26 cellular contexts compared by ENCODE assay signal in genomic region chr6:29502181-29502580, GRCh38. TPM values are rescaled to one million over a fixed set of nuclear protein-coding genes. Genes with fewer than 3 reads are reported as not detected.
"Had no signal": no experiment of that assay in that cellular context is flagged by ENCODE, and none has a peak within 500 bp of the region (broad histone marks: within the 10 kb centered on the region; RNA-seq: fewer than 3 reads in every experiment).

No MANE protein-coding gene starts in this region.

- H3K36me3 ChIP-seq: heart left ventricle, lower lobe of right lung, right lobe of liver, transverse colon, uterus had no signal

- H3K4me3 ChIP-seq: body of pancreas, heart left ventricle, lower lobe of right lung, right lobe of liver, transverse colon, uterus had no signal

- H3K27me3 ChIP-seq: body of pancreas, right lobe of liver, uterus had no signal

- DNase-seq: activated CD4-positive, alpha-beta memory T cell treated with anti-CD3 and anti-CD28 coated beads for 36 hours; activated CD8-positive, alpha-beta memory T cell treated with anti-CD3 and anti-CD28 coated beads, Interleukin-2, amount 10 ng/mL, durations not matched to agents 7 days and 5 days; activated effector memory CD4-positive, alpha-beta T cell treated with anti-CD3 and anti-CD28 coated beads, Interleukin-2, amount 50 U/mL, for 16 hours; activated naive CD4-positive, alpha-beta T cell treated with anti-CD3 and anti-CD28 coated beads, Interleukin-2, amount 50 U/mL, for 16 hours; activated naive CD8-positive, alpha-beta T cell treated with anti-CD3 and anti-CD28 coated beads, Interleukin-2, amount 50 U/mL, for 24 hours; activated T-cell treated with anti-CD3 and anti-CD28 coated beads for 4 hours; body of pancreas; caudate nucleus; effector CD8-positive, alpha-beta T cell; heart left ventricle; lower lobe of right lung; naive thymus-derived CD4-positive, alpha-beta T cell; occipital lobe; right lobe of liver; stimulated activated CD4-positive, alpha-beta T cell treated with anti-CD3 and anti-CD28 coated beads, Interleukin-2, amount 100 ng/mL, for 48 hours; stimulated activated CD8-positive, alpha-beta memory T cell treated with anti-CD3 and anti-CD28 coated beads, Interleukin-4, amount 100 ng/mL, for 48 hours; stimulated activated naive B cell treated with anti-CD40 and anti-IgM and Interleukin-4, amounts not matched to agents 10 μg/mL and 1 μg/mL and 100 μg/mL, for 72 hours; transverse colon; uterus had no signal

- H3K9me3 ChIP-seq: body of pancreas, heart left ventricle, lower lobe of right lung, right lobe of liver, transverse colon, uterus had no signal

- H3K4me1 ChIP-seq: body of pancreas, heart left ventricle, lower lobe of right lung, right lobe of liver, transverse colon, uterus had no signal

- ATAC-seq: activated CD8-positive, alpha-beta memory T cell treated with anti-CD3 and anti-CD28 coated beads, Interleukin-2, amount 10 ng/mL, durations not matched to agents 7 days and 5 days; activated naive CD8-positive, alpha-beta T cell treated with anti-CD3 and anti-CD28 coated beads, Interleukin-2, amount 50 U/mL, for 24 hours; body of pancreas; esophagus mucosa; left lobe of liver; lower lobe of right lung; naive thymus-derived CD4-positive, alpha-beta T cell; right lobe of liver; stimulated activated naive B cell treated with anti-CD40 and anti-IgM and Interleukin-4, amounts not matched to agents 10 μg/mL and 1 μg/mL and 100 μg/mL, for 72 hours; WTC11 had no signal

- H3K27ac ChIP-seq: body of pancreas, heart left ventricle, lower lobe of right lung, right lobe of liver, transverse colon, uterus had no signal

RNA-seq across cellular contexts. Expression of gene MAS1L, which starts 14.4 kb away (rescaled TPM):
- total RNA-seq: activated CD4-positive, alpha-beta memory T cell treated with anti-CD3 and anti-CD28 coated beads for 36 hours; activated CD8-positive, alpha-beta memory T cell treated with anti-CD3 and anti-CD28 coated beads, Interleukin-2, amount 10 ng/mL, durations not matched to agents 7 days and 5 days; body of pancreas; dermis blood vessel endothelial cell; esophagus mucosa; heart left ventricle; kidney epithelial cell; left lobe of liver; naive thymus-derived CD4-positive, alpha-beta T cell; neural crest cell; occipital lobe; right lobe of liver; temporal lobe; transverse colon; WTC11 had no signal
- polyA plus RNA-seq: heart left ventricle; naive thymus-derived CD4-positive, alpha-beta T cell had no signal

RNA-seq across cellular contexts. Expression of gene OR2H1, which starts 45.2 kb away (rescaled TPM):
- total RNA-seq: activated CD4-positive, alpha-beta memory T cell treated with anti-CD3 and anti-CD28 coated beads for 36 hours; activated CD8-positive, alpha-beta memory T cell treated with anti-CD3 and anti-CD28 coated beads, Interleukin-2, amount 10 ng/mL, durations not matched to agents 7 days and 5 days; body of pancreas; dermis blood vessel endothelial cell; esophagus mucosa; heart left ventricle; kidney epithelial cell; left lobe of liver; lower lobe of right lung; naive thymus-derived CD4-positive, alpha-beta T cell; neural crest cell; occipital lobe; right lobe of liver; temporal lobe; transverse colon; uterus; WTC11 had no signal
- polyA plus RNA-seq: heart left ventricle; naive thymus-derived CD4-positive, alpha-beta T cell had no signal

RNA-seq across cellular contexts. Expression of gene OR11A1, which starts 45.3 kb away (rescaled TPM):
- total RNA-seq: activated CD4-positive, alpha-beta memory T cell treated with anti-CD3 and anti-CD28 coated beads for 36 hours; activated CD8-positive, alpha-beta memory T cell treated with anti-CD3 and anti-CD28 coated beads, Interleukin-2, amount 10 ng/mL, durations not matched to agents 7 days and 5 days; body of pancreas; dermis blood vessel endothelial cell; esophagus mucosa; heart left ventricle; kidney epithelial cell; left lobe of liver; lower lobe of right lung; naive thymus-derived CD4-positive, alpha-beta T cell; neural crest cell; occipital lobe; right lobe of liver; temporal lobe; transverse colon; uterus; WTC11 had no signal
- polyA plus RNA-seq: heart left ventricle; naive thymus-derived CD4-positive, alpha-beta T cell had no signal

RNA-seq across cellular contexts. Expression of gene UBD, which starts 57.4 kb away (rescaled TPM):
- total RNA-seq: neural crest cell had no signal
- polyA plus RNA-seq: naive thymus-derived CD4-positive, alpha-beta T cell had no signal
